1 cellular context compared by ENCODE assay signal in genomic region chr11:75046668-75047067, GRCh38.
TF ChIP-seq lines count a peak whose summit lies in the region.
"Not testable (repeated sequence)": the region's sequence is repeated elsewhere in the genome, so short reads cannot be mapped to it uniquely, and the experiment has no call there.

No MANE protein-coding gene starts in this region.

TF ChIP-seq in K562, 482 proteins besides CTCF, POLR2A, EP300 and RAD21:
- TF ChIP-seq DPF2 (IDR thresholded peaks at IDR 0.05) (peak; percentile 23; the same call in 1 of the 2 replicates), HDAC1 (IDR thresholded peaks at IDR 0.05) (0 out of 4 replicates have a peak, but pooled peaks of 1 of the 2 experiments have one; percentile 18), RCOR1 (IDR thresholded peaks at IDR 0.05; ENCODE audit: borderline replicate concordance in 1 of 2, low read depth in 2 of 2, low read length in 2 of 2) (0 out of 4 replicates have a peak, but pooled peaks of 1 of the 2 experiments have one; percentile 22), MAZ (CRISPR knock-in tag; conservative IDR thresholded peaks at IDR 0.05 in 1 of 2, IDR thresholded peaks at IDR 0.05 in 1 of 2) (0 out of 4 replicates have a peak, but pooled peaks of 1 of the 2 experiments have one; percentile 14), NR2C1 (IDR thresholded peaks at IDR 0.05) (peak; percentile 67; the same call in 1 of the 2 replicates), NR2C1 (tag; IDR thresholded peaks at IDR 0.05) (peak; percentile 55), TAL1 (IDR thresholded peaks at IDR 0.05) (peak; percentile 62; the same call in 1 of the 2 replicates), ZFX (CRISPR knock-in tag; IDR thresholded peaks at IDR 0.05) (peak; percentile 45; the same call in 1 of the 2 replicates), CBFA2T3 (IDR thresholded peaks at IDR 0.05) (peak; percentile 72), MTA2 (IDR thresholded peaks at IDR 0.05; ENCODE audit: low read depth) (peak; percentile 37; the same call in 1 of the 2 replicates), TCF3 (CRISPR knock-in tag; IDR thresholded peaks at IDR 0.05) (peak; percentile 32), ARID1B (IDR thresholded peaks at IDR 0.05) (peak; percentile 70), TEAD4 (IDR thresholded peaks at IDR 0.05; ENCODE audit: low read length) (peak; percentile 55), CBFA2T2 (conservative IDR thresholded peaks at IDR 0.05) (peak; percentile 51; the same call in 1 of the 2 replicates), KDM1A (IDR thresholded peaks at IDR 0.05) (peak; percentile 38 to 70; a peak in 3 of 4 replicates), NR2C2 (tag; IDR thresholded peaks at IDR 0.05) (peak; percentile 38; the same call in 1 of the 2 replicates)
- not testable (repeated sequence) for TF ChIP-seq TEAD4 (CRISPR knock-in tag; IDR thresholded peaks at IDR 0.05; ENCODE audit: borderline replicate concordance); NR2C2 (CRISPR knock-in tag; IDR thresholded peaks at IDR 0.05)
TF ChIP-seq in K562: peak in this region for 15; not testable (repeated sequence) for 467.
